Comparison of ENCODE assay signal across 20 cellular contexts in the genomic region with DNA sequence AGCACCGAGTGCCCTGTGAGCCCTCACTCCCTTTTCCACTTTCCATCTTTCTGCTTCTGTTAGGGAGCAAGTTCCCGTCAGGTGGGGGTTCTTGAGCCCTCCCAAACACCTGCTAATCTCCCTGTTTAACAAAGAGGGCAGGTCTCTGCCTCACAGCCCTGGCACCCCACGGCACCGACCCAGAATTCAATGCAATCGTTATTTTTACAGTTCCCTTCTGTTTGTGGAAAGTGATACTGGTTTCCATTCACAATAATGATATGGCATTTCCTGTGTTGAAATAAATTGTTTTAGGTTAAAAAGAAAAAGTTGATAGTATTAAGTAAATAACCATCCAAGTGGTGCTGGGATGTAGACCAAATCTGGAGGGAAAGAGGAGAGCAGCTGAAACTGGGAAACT. TPM values are rescaled to one million over a fixed set of nuclear protein-coding genes. Genes with fewer than 3 reads are reported as not detected.
DNase-seq lines count a peak whose midpoint lies in the region; ATAC-seq, FAIRE-seq and TF ChIP-seq lines count a peak whose summit lies in the region.
"Had no signal": no experiment of that assay in that cellular context is flagged by ENCODE, and none has a peak within 500 bp of the region (broad histone marks: within the 10 kb centered on the region; RNA-seq: fewer than 3 reads in every experiment).

No MANE protein-coding gene starts in this region.

- no peak overlapping the region for H4K5ac ChIP-seq in H1 (ENCODE audit: insufficient read length, low read depth, low read length)

- H3K23me2 ChIP-seq in H1 (ENCODE audit: low read depth, low read length): no peaks in the 10 kb centered on the region

- peaks cover 2% of the 10 kb centered on the region; the same call in 1 of the 2 replicates for H3K79me1 ChIP-seq in H1 (ENCODE audit: low read depth, low read length)

- POLR2A ChIA-PET in H1 (lab: Charles Lee; ENCODE audit: partially characterized antibody): interaction anchor here (1.5 to 3.8 kb wide), 2 partner anchors 10 to 14 kb away, joined by 4 to 13 read pairs; no protein-coding TSS in a partner anchor

- H3K36me3 ChIP-seq in BLaER1 treated with 17β-estradiol and CSF1 and Interleukin-3, amounts not matched to agents 10 nM and 100 nM: no peaks in the 10 kb centered on the region
- H3K36me3 ChIP-seq in MM.1S (replicated peaks; ENCODE audit: insufficient read depth, low read length): no peaks in the 10 kb centered on the region
- peaks cover 0 to 5% (median 2%) of the 10 kb centered on the region in 4 experiments; a peak in 1 of 8 replicates for H3K36me3 ChIP-seq in H1 (ENCODE audit: control insufficient read depth in 2 of 4, insufficient read depth in 4 of 4, low read length in 3 of 4)
- H3K36me3 ChIP-seq in osteoblast (ENCODE audit: insufficient read depth, low read length): peaks cover 8% of the 10 kb centered on the region
- H3K36me3 ChIP-seq: MG63, SJCRH30 had no signal

- H2BK120ac ChIP-seq in H1 (replicated peaks; ENCODE audit: low read depth, low read length): no peak overlapping the region

- TF ChIP-seq CTCF in MM.1S (IDR thresholded peaks at IDR 0.05; ENCODE audit: low read length) (no peak), H1 (IDR thresholded peaks at IDR 0.05; ENCODE audit: control extremely low read depth in 1 of 3, insufficient read depth in 1 of 3, low read depth in 1 of 3, low read length in 3 of 3) (no peak), osteoblast (IDR thresholded peaks at IDR 0.05; ENCODE audit: extremely low read depth, low read depth, low read length) (no peak)

- H3K14ac ChIP-seq in H1 (ENCODE audit: insufficient read length): no peak overlapping the region

- H3K9me3 ChIP-seq in BLaER1 treated with 17β-estradiol and CSF1 and Interleukin-3, amounts not matched to agents 10 nM and 100 nM (replicated peaks in 1 of 11): no peaks in the 10 kb centered on the region
- H3K9me3 ChIP-seq in MM.1S (replicated peaks; ENCODE audit: insufficient read depth, low read length) (no peaks in the 10 kb centered on the region), H1 (ENCODE audit: insufficient read depth in 2 of 2, low read depth in 1 of 2, low read length in 1 of 2) (no peaks in the 10 kb centered on the region), osteoblast (ENCODE audit: low read depth, low read length) (no peaks in the 10 kb centered on the region)
- H3K9me3 ChIP-seq: MG63, SJCRH30 had no signal

- no peak for TF ChIP-seq RAD21 in H1 (IDR thresholded peaks at IDR 0.05 in 1 of 2, conservative IDR thresholded peaks at IDR 0.05 in 1 of 2; ENCODE audit: low read depth in 2 of 2, low read length in 2 of 2)

- TF ChIP-seq EP300 in H1 (IDR thresholded peaks at IDR 0.05; ENCODE audit: borderline replicate concordance in 1 of 2, low read depth in 2 of 2, low read length in 2 of 2): no peak

- H3K4me3 ChIP-seq in BLaER1 treated with 17β-estradiol and CSF1 and Interleukin-3, amounts not matched to agents 10 nM and 100 nM: no peak overlapping the region
- H3K4me3 ChIP-seq in MM.1S (ENCODE audit: low read length): no peak overlapping the region
- no peak overlapping the region for H3K4me3 ChIP-seq in H1 (ENCODE audit: extremely low read depth in 1 of 4, insufficient read depth in 2 of 4, low read depth in 3 of 4, low read length in 4 of 4)
- no peak overlapping the region for H3K4me3 ChIP-seq in osteoblast (ENCODE audit: insufficient read depth, low read length)
- H3K4me3 ChIP-seq: GM23248, MG63, SJCRH30 had no signal

- peak overlapping the region in 9 of 11 experiments; percentile 8 to 51 (median 25); a peak in 9 of 22 replicates for H3K9ac ChIP-seq in BLaER1 treated with 17β-estradiol and CSF1 and Interleukin-3, amounts not matched to agents 10 nM and 100 nM
- H3K9ac ChIP-seq in MM.1S (ENCODE audit: low read length) (no peak overlapping the region), H1 (replicated peaks in 1 of 4; ENCODE audit: extremely low read depth in 1 of 4, low read depth in 3 of 4, low read length in 3 of 4) (no peak overlapping the region)
- H3K9ac ChIP-seq: GM23248, KMS-11 had no signal

- no peak overlapping the region for H3K18ac ChIP-seq in H1 (ENCODE audit: extremely low read depth, low read length)

- no peak for FAIRE-seq in H1 (lab: Jason Lieb, UNC)
- FAIRE-seq: GM12891, GM18507 had no signal

- peak overlapping the region in 9 of 11 experiments; percentile 17 to 61 (median 53); a peak in 14 of 22 replicates for H3K27ac ChIP-seq in BLaER1 treated with 17β-estradiol and CSF1 and Interleukin-3, amounts not matched to agents 10 nM and 100 nM
- no peak overlapping the region for H3K27ac ChIP-seq in MM.1S (ENCODE audit: low read length)
- no peak overlapping the region for H3K27ac ChIP-seq in H1 (ENCODE audit: low read depth, low read length)
- H3K27ac ChIP-seq in osteoblast (ENCODE audit: low read depth, low read length): no peak overlapping the region
- H3K27ac ChIP-seq: GM23248, KMS-11, SJCRH30 had no signal

- peak overlapping the region; percentile 44; the same call in 1 of the 2 replicates for H2BK5ac ChIP-seq in H1 (ENCODE audit: low read depth, low read length)

- no peak overlapping the region for H4K8ac ChIP-seq in H1 (ENCODE audit: extremely low read depth, insufficient read depth, low read length)

- H3K4me2 ChIP-seq in BLaER1 treated with 17β-estradiol and CSF1 and Interleukin-3, amounts not matched to agents 10 nM and 100 nM: peak overlapping the region; percentile 37 to 83 (median 70)
- H3K4me2 ChIP-seq in MM.1S (ENCODE audit: low read depth, low read length): peak overlapping the region; percentile 30; the same call in 1 of the 2 replicates
- H3K4me2 ChIP-seq in H1 (ENCODE audit: insufficient read depth in 1 of 2, low read depth in 2 of 2, low read length in 2 of 2): no peak overlapping the region
- no peak overlapping the region for H3K4me2 ChIP-seq in osteoblast (ENCODE audit: insufficient read depth, low read length)
- H3K4me2 ChIP-seq: KMS-11 had no signal

- H3K9me2 ChIP-seq in MM.1S (replicated peaks; ENCODE audit: insufficient read depth, low read length): no peaks in the 10 kb centered on the region

- no peak overlapping the region for H2BK15ac ChIP-seq in H1 (ENCODE audit: low read length)

- CTCF ChIA-PET in H1 (lab: Charles Lee; ENCODE audit: partially characterized antibody): interaction anchor here (1.1 to 11.2 kb wide), 4 partner anchors 9 to 376 kb away, joined by 3 to 175 read pairs (median 16); no protein-coding TSS in a partner anchor

- no peak overlapping the region for H4K91ac ChIP-seq in H1 (replicated peaks; ENCODE audit: insufficient read length, low read length)

- H3K56ac ChIP-seq in H1 (replicated peaks; ENCODE audit: insufficient read length, low read depth, low read length): no peak overlapping the region

- ATAC-seq in activated CD4-positive, CD25-positive, alpha-beta regulatory T cell treated with anti-CD3 and anti-CD28 coated beads, Interleukin-2, amount 50 U/mL, for 24 hours: no peak
- ATAC-seq in esophagus mucosa: no peak

- no peak overlapping the region for H2AK5ac ChIP-seq in H1 (ENCODE audit: low read depth, low read length)

- H2AFZ ChIP-seq in MM.1S (ENCODE audit: low read length): 0 out of 2 replicates have a peak overlapping the region, but pooled peaks have one; percentile 16
- H2AFZ ChIP-seq in H1 (ENCODE audit: low read length): no peak overlapping the region
- no peak overlapping the region for H2AFZ ChIP-seq in osteoblast (ENCODE audit: low read length)
- H2AFZ ChIP-seq: GM23248 had no signal

- H3K4me1 ChIP-seq in BLaER1 treated with 17β-estradiol and CSF1 and Interleukin-3, amounts not matched to agents 10 nM and 100 nM: peaks cover 32 to 59% (median 52%) of the 10 kb centered on the region in 10 experiments
- no peaks in the 10 kb centered on the region; the same call in 1 of the 2 replicates for H3K4me1 ChIP-seq in MM.1S (ENCODE audit: low read length)
- peaks cover 0 to 22% (median 16%) of the 10 kb centered on the region in 4 experiments; a peak in 6 of 7 replicates for H3K4me1 ChIP-seq in H1 (replicated peaks in 1 of 4; ENCODE audit: control insufficient read depth in 3 of 4, insufficient read depth in 4 of 4, low read length in 3 of 4)
- H3K4me1 ChIP-seq in osteoblast (ENCODE audit: insufficient read depth, low read length): no peaks in the 10 kb centered on the region
- H3K4me1 ChIP-seq: SJCRH30 had no signal

- TF ChIP-seq POLR2A in H1 (IDR thresholded peaks at IDR 0.05; ENCODE audit: control extremely low read depth in 1 of 2, low read depth in 2 of 2, low read length in 2 of 2): no peak

- 90% methylated on average over 5 of the region's 5 CpGs; no CpG with 5 or more reads in 1 of the 2 experiments for WGBS in H1 (ENCODE audit: extremely low coverage in 1 of 2, insufficient coverage in 1 of 2, insufficient read length in 1 of 2, insufficient replicate concordance in 2 of 2, low coverage in 1 of 2, low lambda C conversion rate in 2 of 2, missing lambda C conversion rate in 1 of 2), 2 experiments

- no peak overlapping the region for H2BK20ac ChIP-seq in H1 (ENCODE audit: low read length)

- H3K4ac ChIP-seq in H1 (replicated peaks; ENCODE audit: insufficient read length, low read depth, low read length): no peak overlapping the region

- no peaks in the 10 kb centered on the region for H3F3A ChIP-seq in MM.1S (ENCODE audit: insufficient read depth, low read length)

- no peaks in the 10 kb centered on the region for H3K27me3 ChIP-seq in BLaER1 treated with 17β-estradiol and CSF1 and Interleukin-3, amounts not matched to agents 10 nM and 100 nM
- 0 out of 2 replicates have a peak, but pooled peaks cover 1% of the 10 kb centered on the region for H3K27me3 ChIP-seq in MM.1S (replicated peaks; ENCODE audit: insufficient read depth, low read length)
- H3K27me3 ChIP-seq in H1 (replicated peaks in 1 of 4; ENCODE audit: control insufficient read depth in 3 of 4, extremely low read depth in 1 of 4, insufficient read depth in 3 of 4, low read length in 3 of 4): no peaks in the 10 kb centered on the region
- no peaks in the 10 kb centered on the region for H3K27me3 ChIP-seq in osteoblast (ENCODE audit: insufficient read depth, low read length)
- H3K27me3 ChIP-seq: MG63, SJCRH30 had no signal

- no peak overlapping the region for H2BK12ac ChIP-seq in H1 (ENCODE audit: low read depth, low read length)

- no peak overlapping the region for H3K23ac ChIP-seq in H1 (ENCODE audit: insufficient read length)

- H3K79me2 ChIP-seq in MM.1S (ENCODE audit: low read length) (no peaks in the 10 kb centered on the region), H1 (ENCODE audit: control insufficient read depth in 1 of 2, insufficient read depth in 2 of 2, low read length in 2 of 2) (peaks cover 0 to 4% of the 10 kb centered on the region in 2 experiments; a peak in 1 of 4 replicates), osteoblast (ENCODE audit: insufficient read depth, low read length) (no peaks in the 10 kb centered on the region)

- peaks cover 0 to 13% (median 0%) of the 10 kb centered on the region in 11 experiments; a peak in 1 of 22 replicates for H4K20me1 ChIP-seq in BLaER1 treated with 17β-estradiol and CSF1 and Interleukin-3, amounts not matched to agents 10 nM and 100 nM
- H4K20me1 ChIP-seq in MM.1S (ENCODE audit: insufficient read depth, low read length) (no peaks in the 10 kb centered on the region), H1 (replicated peaks in 1 of 2; ENCODE audit: control insufficient read depth in 1 of 2, insufficient read depth in 2 of 2, low read length in 2 of 2) (peaks cover 0 to 3% of the 10 kb centered on the region in 2 experiments), osteoblast (ENCODE audit: insufficient read depth, low read length) (peaks cover 14% of the 10 kb centered on the region)

- DNase-seq in MM.1S (no peak), H1 (ENCODE audit: low read depth in 1 of 2, low spot score in 2 of 2) (no peak), osteoblast (ENCODE audit: insufficient read length, low spot score, missing footprints) (peak; percentile 38), GOT3 (lab: John Stamatoyannopoulos, UW) (no peak)
- DNase-seq: DND-41, GDM1, GM23248, HFFc6, MG63, NCI-H1092 treated with DMSO at 0.1 percent for 48 hours, NCI-H1694 treated with DMSO at 0.1 percent for 48 hours, NCI-H345, RPMI8226, SJCRH30 had no signal

RNA-seq across cellular contexts. Expression of a gene that starts 38.8 kb away (rescaled TPM):
- 14.0 and 15.2 TPM in 2 replicates for total RNA-seq in H1 (2021; fragmentation: NEBNext Ultra II Directional; extraction: Animal tissue kit (Norgen Biotek cat#: 25700))
- 24.6 and 33.8 TPM in 2 replicates for polyA plus RNA-seq in H1 (2011; rRNA removed)
- 11.4 TPM for polyA plus RNA-seq in H1 (2011; cell fraction: cytosol; rRNA removed)
- polyA plus RNA-seq in H1 (2011; cell fraction: nucleus; rRNA removed): 17.8 TPM
- 14.5 to 19.4 TPM (median 17.5 TPM) in 4 replicates for polyA plus RNA-seq in H1 (2012, experiment 1 of 2)
- polyA plus RNA-seq in H1 (2012, experiment 2 of 2): 19.9 TPM
- 19.7 TPM for polyA plus RNA-seq in H1 (2013, experiment 1 of 2)
- polyA plus RNA-seq in H1 (2013, experiment 2 of 2): 22.1 TPM
- 18.6 and 20.6 TPM in 2 replicates for polyA minus RNA-seq in H1 (2011; rRNA and poly(A)+ RNA removed)
- polyA minus RNA-seq in H1 (2011; cell fraction: cytosol; rRNA and poly(A)+ RNA removed): 9.4 TPM
- polyA minus RNA-seq in H1 (2011; cell fraction: nucleus; rRNA and poly(A)+ RNA removed): 15.2 TPM
- total RNA-seq in osteoblast (2.5 and 3.8 TPM in 2 replicates), esophagus mucosa (0.92 TPM)

Comparison
In these comparisons a context has a peak if more than half of its experiments do, and no peak if none do; other contexts are left out.
1. H3K27ac ChIP-seq: peak in BLaER1 treated with 17β-estradiol and CSF1 and Interleukin-3, amounts not matched to agents 10 nM and 100 nM (9 of 11); none in MM.1S (single experiment), H1 (single experiment) and osteoblast (single experiment).
2. H3K4me2 ChIP-seq: peak in BLaER1 treated with 17β-estradiol and CSF1 and Interleukin-3, amounts not matched to agents 10 nM and 100 nM (11 of 11) and MM.1S (single experiment); none in H1 (0 of 2) and osteoblast (single experiment).
3. H3K9ac ChIP-seq: peak in BLaER1 treated with 17β-estradiol and CSF1 and Interleukin-3, amounts not matched to agents 10 nM and 100 nM (9 of 11); none in MM.1S (single experiment) and H1 (0 of 4).